In genomic region chr2:217872319-217872718, GRCh38 we compare ENCODE assay signal across 27 cellular contexts.
DNase-seq lines count a peak whose midpoint lies in the region; ATAC-seq and TF ChIP-seq lines count a peak whose summit lies in the region.
"Had no signal": no experiment of that assay in that cellular context is flagged by ENCODE, and none has a peak within 500 bp of the region (broad histone marks: within the 10 kb centered on the region; RNA-seq: fewer than 3 reads in every experiment).

No MANE protein-coding gene starts in this region.

- H3K27me3 ChIP-seq in SK-N-SH (ENCODE audit: insufficient read depth): no peaks in the 10 kb centered on the region
- H3K27me3 ChIP-seq: body of pancreas, esophagus squamous epithelium had no signal

- peaks cover 25% of the 10 kb centered on the region; the same call in 1 of the 2 replicates for H3K79me2 ChIP-seq in SK-N-SH (ENCODE audit: insufficient read depth)

- 95% methylated on average over 2 of the region's 2 CpGs for WGBS in SK-N-SH (ENCODE audit: low lambda C conversion rate)

- peaks cover 9% of the 10 kb centered on the region in 2 experiments; a peak in 2 of 4 replicates for H3K4me1 ChIP-seq in SK-N-SH (ENCODE audit: control insufficient read depth in 1 of 2, insufficient read depth in 2 of 2, low read depth in 1 of 2, low read length in 1 of 2)
- H3K4me1 ChIP-seq: body of pancreas, parathyroid adenoma had no signal

- H3K27ac Mint-ChIP-seq in neural crest cell (ENCODE audit: unreplicated experiment): no peak overlapping the region
- no peak overlapping the region for H3K27ac Mint-ChIP-seq in activated naive CD4-positive, alpha-beta T cell treated with anti-CD3 and anti-CD28 coated beads, Interleukin-2, amount 50 U/mL, for 72 hours
- H3K27ac Mint-ChIP-seq: activated CD4-positive, alpha-beta T cell treated with anti-CD3 and anti-CD28 coated beads, Interleukin-2, amount 10 ng/mL, durations not matched to agents 7 days and 5 days; activated T-cell treated with anti-CD3 and anti-CD28 coated beads, Interleukin-2, amount 50 U/mL, for 24 hours; CD4-positive, alpha-beta memory T cell; nephron progenitor cell had no signal

- H3K4me2 ChIP-seq in SK-N-SH: no peak overlapping the region

- no peaks in the 10 kb centered on the region for H3K36me3 Mint-ChIP-seq in neural crest cell (ENCODE audit: low read depth)
- H3K36me3 Mint-ChIP-seq in activated naive CD4-positive, alpha-beta T cell treated with anti-CD3 and anti-CD28 coated beads, Interleukin-2, amount 50 U/mL, for 72 hours: no peaks in the 10 kb centered on the region
- H3K36me3 Mint-ChIP-seq: CD4-positive, alpha-beta memory T cell had no signal

- peaks cover 55% of the 10 kb centered on the region for H4K20me1 ChIP-seq in SK-N-SH (ENCODE audit: insufficient read depth)

- H3K9me3 Mint-ChIP-seq in neural crest cell: no peaks in the 10 kb centered on the region
- no peaks in the 10 kb centered on the region for H3K9me3 Mint-ChIP-seq in activated naive CD4-positive, alpha-beta T cell treated with anti-CD3 and anti-CD28 coated beads, Interleukin-2, amount 50 U/mL, for 72 hours
- H3K9me3 Mint-ChIP-seq: activated CD4-positive, alpha-beta T cell treated with anti-CD3 and anti-CD28 coated beads, Interleukin-2, amount 10 ng/mL, durations not matched to agents 7 days and 5 days; activated T-cell treated with anti-CD3 and anti-CD28 coated beads, Interleukin-2, amount 50 U/mL, for 24 hours; nephron progenitor cell had no signal

- H3K36me3 ChIP-seq in SK-N-SH (replicated peaks in 1 of 2; ENCODE audit: control insufficient read depth in 1 of 2, insufficient read depth in 2 of 2, low read length in 1 of 2): peaks cover 47 to 54% of the 10 kb centered on the region in 2 experiments

- TF ChIP-seq CTCF in SK-N-SH (IDR thresholded peaks at IDR 0.05) (peak; percentile 19; the same call in 1 of the 2 replicates), epithelial cell of proximal tubule (conservative IDR thresholded peaks at IDR 0.05; ENCODE audit: low read depth, low read length) (peak; percentile 24), neural crest cell (conservative IDR thresholded peaks at IDR 0.05) (peak; percentile 44)

- CTCF ChIA-PET in SK-N-SH (lab: Yijun Ruan, JAX): interaction anchor here (0.6 to 4.8 kb wide), 2 partner anchors 15 to 61 kb away, joined by 3 to 23 read pairs (median 20); no protein-coding TSS in a partner anchor

- no peak for ATAC-seq in SK-N-SH treated with all-trans-retinoic acid at 6 μM for 48 hours
- no peak for ATAC-seq in activated naive CD4-positive, alpha-beta T cell treated with anti-CD3 and anti-CD28 coated beads, Interleukin-2, amount 50 U/mL, for 72 hours
- ATAC-seq in GM21786 (IDR thresholded peaks at IDR 0.05; ENCODE audit: unreplicated experiment): no peak
- ATAC-seq: body of pancreas, GM12878, right cardiac atrium had no signal

- no peaks in the 10 kb centered on the region for H3K9me3 ChIP-seq in SK-N-SH
- H3K9me3 ChIP-seq: body of pancreas, esophagus squamous epithelium had no signal

- POLR2A ChIA-PET in SK-N-SH (lab: Yijun Ruan, JAX): no interaction called here

- TF ChIP-seq RAD21 in SK-N-SH (IDR thresholded peaks at IDR 0.05; ENCODE audit: low read length): no peak

- H2AFZ ChIP-seq in SK-N-SH (ENCODE audit: low read depth): no peak overlapping the region
- H2AFZ ChIP-seq: parathyroid adenoma had no signal

- TF ChIP-seq EP300 in SK-N-SH (IDR thresholded peaks at IDR 0.05; ENCODE audit: borderline replicate concordance in 1 of 2, low read depth in 1 of 2, low read length in 1 of 2): no peak

- H3K9me2 ChIP-seq in SK-N-SH: no peaks in the 10 kb centered on the region

- H3K9ac ChIP-seq in SK-N-SH: no peak overlapping the region
- H3K9ac ChIP-seq: parathyroid adenoma had no signal

- no peak overlapping the region for H3K4me3 Mint-ChIP-seq in neural crest cell
- H3K4me3 Mint-ChIP-seq: activated CD4-positive, alpha-beta T cell treated with anti-CD3 and anti-CD28 coated beads, Interleukin-2, amount 10 ng/mL, durations not matched to agents 7 days and 5 days; activated T-cell treated with anti-CD3 and anti-CD28 coated beads, Interleukin-2, amount 50 U/mL, for 24 hours; CD4-positive, alpha-beta memory T cell; nephron progenitor cell had no signal

- no peaks in the 10 kb centered on the region for H3K27me3 Mint-ChIP-seq in neural crest cell (ENCODE audit: low read depth)
- H3K27me3 Mint-ChIP-seq: activated T-cell treated with anti-CD3 and anti-CD28 coated beads, Interleukin-2, amount 50 U/mL, for 24 hours had no signal

- H3K4me3 ChIP-seq in SK-N-SH (ENCODE audit: low read depth in 2 of 2, low read length in 1 of 2) (no peak overlapping the region), epithelial cell of proximal tubule (ENCODE audit: low read depth, low read length) (no peak overlapping the region)
- H3K4me3 ChIP-seq: body of pancreas, esophagus squamous epithelium, GM12878 had no signal

- H3K27ac ChIP-seq in SK-N-SH (ENCODE audit: low read depth in 2 of 2, low read length in 1 of 2): no peak overlapping the region
- H3K27ac ChIP-seq: 22Rv1, body of pancreas, parathyroid adenoma had no signal

- H3F3A ChIP-seq in SK-N-SH (replicated peaks; ENCODE audit: insufficient read depth): peaks cover 4% of the 10 kb centered on the region

- peaks cover 14% of the 10 kb centered on the region for H3K4me1 Mint-ChIP-seq in neural crest cell
- H3K4me1 Mint-ChIP-seq: activated CD4-positive, alpha-beta T cell treated with anti-CD3 and anti-CD28 coated beads, Interleukin-2, amount 10 ng/mL, durations not matched to agents 7 days and 5 days; CD4-positive, alpha-beta memory T cell had no signal

- DNase-seq in SK-N-SH: no peak
- no peak for DNase-seq in epithelial cell of proximal tubule (ENCODE audit: low read depth)
- no peak for DNase-seq in neural crest cell (ENCODE audit: low read depth, low spot score)
- no peak for DNase-seq in T-helper 1 cell
- no peak for DNase-seq in activated naive CD4-positive, alpha-beta T cell treated with anti-CD3 and anti-CD28 coated beads, Interleukin-2, amount 50 U/mL, for 72 hours (ENCODE audit: low spot score in 2 of 2)
- DNase-seq in SHP77 treated with DMSO at 0.1 percent for 48 hours (lab: John Stamatoyannopoulos, UW): no peak
- DNase-seq: activated CD4-positive, alpha-beta T cell treated with anti-CD3 and anti-CD28 coated beads, Interleukin-2, amount 10 ng/mL, durations not matched to agents 7 days and 5 days; activated T-cell treated with anti-CD3 and anti-CD28 coated beads, Interleukin-2, amount 50 U/mL, for 24 hours; body of pancreas; CD4-positive, alpha-beta memory T cell; effector CD8-positive, alpha-beta T cell; esophagus squamous epithelium; kidney; NCI-H1092; NCI-H1930; NCI-H524 treated with DMSO at 0.1 percent for 48 hours; nephron progenitor cell; Right ventricle myocardium superior; stimulated activated CD4-positive, alpha-beta T cell treated with anti-CD3 and anti-CD28 coated beads, Interleukin-2, amount 100 ng/mL, for 48 hours; SW 1271; T1000 had no signal

TF ChIP-seq in SK-N-SH, 30 proteins besides CTCF, POLR2A, EP300 and RAD21:
- TF ChIP-seq GATA2 (CRISPR knock-in tag; IDR thresholded peaks at IDR 0.05) (no peak), MAX (IDR thresholded peaks at IDR 0.05; ENCODE audit: low read depth) (no peak), YY1 (IDR thresholded peaks at IDR 0.05; ENCODE audit: low read depth) (no peak), RCOR1 (IDR thresholded peaks at IDR 0.05; ENCODE audit: low read length) (no peak), RXRA (IDR thresholded peaks at IDR 0.05; ENCODE audit: borderline replicate concordance, low read depth) (no peak), JUND (IDR thresholded peaks at IDR 0.05) (no peak), TEAD4 (IDR thresholded peaks at IDR 0.05; ENCODE audit: borderline replicate concordance, insufficient read depth) (no peak)

TF ChIP-seq in SK-N-SH treated with all-trans-retinoic acid at 6 μM for 48 hours, 23 proteins besides CTCF, POLR2A, EP300 and RAD21:
- no peak for TF ChIP-seq ZNF70 (CRISPR knock-in tag; IDR thresholded peaks at IDR 0.05)
- no peak for TF ChIP-seq SNAI2 (CRISPR knock-in tag; IDR thresholded peaks at IDR 0.05)
- no peak for TF ChIP-seq ZNF565 (CRISPR knock-in tag; conservative IDR thresholded peaks at IDR 0.05; ENCODE audit: low read depth)
- TF ChIP-seq ZFP3 (CRISPR knock-in tag; IDR thresholded peaks at IDR 0.05): no peak
